Comparison of ENCODE assay signal across 8 cellular contexts in genomic region chr22:39309881-39310714, GRCh38. TPM values are rescaled to one million over a fixed set of nuclear protein-coding genes. Genes with fewer than 3 reads are reported as not detected.
A peak's percentile ranks its signal among the peaks of the same experiment; 100 is the strongest.
DNase-seq lines count a peak whose midpoint lies in the region; ATAC-seq and TF ChIP-seq lines count a peak whose summit lies in the region.

No MANE protein-coding gene starts in this region.

- intact Hi-C loops in naive thymus-derived CD4-positive, alpha-beta T cell (cut with micrococcal nuclease), result loop anchor here (2.0 to 10.0 kb wide), 3 partner anchors 68 to 555 kb away; partner anchors contain the start of genes PDGFB (in 1 of the 2) and SUN2 (in 1 of the 2)

- peaks cover 32% of the 10 kb centered on the region for H3K4me1 ChIP-seq in fibroblast of lung (ENCODE audit: control insufficient read depth, extremely low read depth, insufficient read depth, low read length)
- peaks cover 35% of the 10 kb centered on the region for H3K4me1 ChIP-seq in suprapubic skin
- peaks cover under 1 to 13% of the 10 kb centered on the region in 2 donors for H3K4me1 ChIP-seq in naive thymus-derived CD4-positive, alpha-beta T cell (ENCODE audit: control insufficient read depth in 2 of 2, insufficient read depth in 2 of 2, low read length in 2 of 2)

- H3K9ac ChIP-seq in fibroblast of lung (ENCODE audit: insufficient read depth, low read length), result no peak overlapping the region

- H3K4me1 Mint-ChIP-seq in activated naive CD4-positive, alpha-beta T cell treated with anti-CD3 and anti-CD28 coated beads, Interleukin-2, amount 50 U/mL, for 24 hours, result peaks cover 20% of the 10 kb centered on the region
- H3K4me1 Mint-ChIP-seq in naive thymus-derived CD4-positive, alpha-beta T cell, result peaks cover 0 to 26% (median 7%) of the 10 kb centered on the region in 7 donors

- POLR2A ChIA-PET in RWPE1 (lab: Yijun Ruan, JAX; ENCODE audit: low non-redundant PET), result interaction anchor here (1.2 kb wide), 1 partner anchor 9 kb away, joined by 3 read pairs; the partner anchor contains the start of gene RPL3
- POLR2A ChIA-PET in naive thymus-derived CD4-positive, alpha-beta T cell (lab: Charles Lee), result interaction anchor here (1.1 to 2.9 kb wide), 7 partner anchors 9 to 219 kb away, joined by 4 to 29 read pairs (median 7); partner anchors contain the start of gene RPL3

- peak overlapping the region; percentile 100 for H3K27ac ChIP-seq in RWPE1
- H3K27ac ChIP-seq in fibroblast of lung (ENCODE audit: insufficient read depth, low read length), result peak overlapping the region; percentile 81
- peak overlapping the region; percentile 81 for H3K27ac ChIP-seq in suprapubic skin
- no peak overlapping the region for H3K27ac ChIP-seq in naive thymus-derived CD4-positive, alpha-beta T cell (ENCODE audit: low read depth, low read length)

- H3K36me3 ChIP-seq in fibroblast of lung (ENCODE audit: control insufficient read depth, insufficient read depth, low read length) (peaks cover 54% of the 10 kb centered on the region), suprapubic skin (peaks cover 37% of the 10 kb centered on the region)
- peaks cover 17 to 39% (median 19%) of the 10 kb centered on the region in 3 experiments for H3K36me3 ChIP-seq in naive thymus-derived CD4-positive, alpha-beta T cell (ENCODE audit: control insufficient read depth in 2 of 3, insufficient read depth in 3 of 3, low read length in 3 of 3)

- no peak overlapping the region for H3K4me3 Mint-ChIP-seq in activated naive CD4-positive, alpha-beta T cell treated with anti-CD3 and anti-CD28 coated beads, Interleukin-2, amount 50 U/mL, for 24 hours
- peak overlapping the region in 1 of 10 donors; percentile 23 for H3K4me3 Mint-ChIP-seq in naive thymus-derived CD4-positive, alpha-beta T cell

- H2AFZ ChIP-seq in fibroblast of lung (ENCODE audit: low read length), result no peak overlapping the region

- peaks cover 8% of the 10 kb centered on the region for H3K36me3 Mint-ChIP-seq in activated naive CD4-positive, alpha-beta T cell treated with anti-CD3 and anti-CD28 coated beads, Interleukin-2, amount 50 U/mL, for 24 hours
- H3K36me3 Mint-ChIP-seq in naive thymus-derived CD4-positive, alpha-beta T cell, result peaks cover under 1 to 23% (median 11%) of the 10 kb centered on the region in 5 donors

- TF ChIP-seq POLR2A in suprapubic skin (IDR thresholded peaks at IDR 0.05), result no peak

- H3K27me3 Mint-ChIP-seq in activated naive CD4-positive, alpha-beta T cell treated with anti-CD3 and anti-CD28 coated beads, Interleukin-2, amount 50 U/mL, for 24 hours, result no peaks in the 10 kb centered on the region
- no peaks in the 10 kb centered on the region for H3K27me3 Mint-ChIP-seq in naive thymus-derived CD4-positive, alpha-beta T cell

- 78% methylated on average over 13 of the region's 16 CpGs for whole genome bisulfite sequencing in suprapubic skin

- no peak overlapping the region for H3K4me2 ChIP-seq in fibroblast of lung (ENCODE audit: extremely low read depth, insufficient read depth, low read length)

- no peak for DNase-seq in activated naive CD4-positive, alpha-beta T cell treated with anti-CD3 and anti-CD28 coated beads, Interleukin-2, amount 50 U/mL, for 16 hours
- DNase-seq in RWPE1 (ENCODE audit: low spot score) (peak; percentile 59), fibroblast of lung (ENCODE audit: low read depth in 2 of 2) (peak in 1 of 2 donors; percentile 69), suprapubic skin (ENCODE audit: low spot score in 2 of 2) (no peak), germinal center (ENCODE audit: low spot score) (no peak)
- no peak for DNase-seq in naive thymus-derived CD4-positive, alpha-beta T cell

- ATAC-seq in GM19328 (IDR thresholded peaks at IDR 0.05; ENCODE audit: unreplicated experiment), result no peak
- ATAC-seq in naive thymus-derived CD4-positive, alpha-beta T cell, result no peak

- no peak for TF ChIP-seq CTCF in RWPE1 (conservative IDR thresholded peaks at IDR 0.05; ENCODE audit: low read depth)
- no peak for TF ChIP-seq CTCF in fibroblast of lung (conservative IDR thresholded peaks at IDR 0.05 in 1 of 2, IDR thresholded peaks at IDR 0.05 in 1 of 2; ENCODE audit: low read depth in 1 of 2, low read length in 2 of 2)
- TF ChIP-seq CTCF in suprapubic skin (IDR thresholded peaks at IDR 0.05), result no peak

- TF ChIP-seq EP300 in suprapubic skin (IDR thresholded peaks at IDR 0.05), result no peak

- H4K20me1 ChIP-seq in fibroblast of lung (ENCODE audit: control insufficient read depth, extremely low read depth, insufficient read depth, low read length), result no peaks in the 10 kb centered on the region

- no peaks in the 10 kb centered on the region for H3K9me3 ChIP-seq in fibroblast of lung (ENCODE audit: control insufficient read depth, insufficient read depth, low read depth, low read length)
- no peaks in the 10 kb centered on the region for H3K9me3 ChIP-seq in suprapubic skin
- no peaks in the 10 kb centered on the region for H3K9me3 ChIP-seq in naive thymus-derived CD4-positive, alpha-beta T cell (ENCODE audit: control insufficient read depth in 2 of 3, low read length in 3 of 3)

- CTCF ChIA-PET in RWPE1 (lab: Yijun Ruan, JAX), result interaction anchor here (1.1 kb wide), 1 partner anchor 27 kb away, joined by 3 read pairs; no protein-coding TSS in a partner anchor
- CTCF ChIA-PET in naive thymus-derived CD4-positive, alpha-beta T cell (lab: Charles Lee), result interaction anchor here (0.6 to 11.7 kb wide), 8 partner anchors 95 to 529 kb away, joined by 3 to 262 read pairs (median 4); no protein-coding TSS in a partner anchor

- H3K4me3 ChIP-seq in fibroblast of lung (replicated peaks in 1 of 4; ENCODE audit: control extremely low read depth in 1 of 4, insufficient read depth in 1 of 4, low read depth in 3 of 4, low read length in 4 of 4) (no peak overlapping the region), suprapubic skin (no peak overlapping the region)
- no peak overlapping the region for H3K4me3 ChIP-seq in naive thymus-derived CD4-positive, alpha-beta T cell (ENCODE audit: low read length)

- H3K79me2 ChIP-seq in fibroblast of lung (ENCODE audit: control insufficient read depth, insufficient read depth, low read length), result peaks cover 26% of the 10 kb centered on the region

- peak overlapping the region; percentile 77 for H3K27ac Mint-ChIP-seq in activated naive CD4-positive, alpha-beta T cell treated with anti-CD3 and anti-CD28 coated beads, Interleukin-2, amount 50 U/mL, for 24 hours
- H3K27ac Mint-ChIP-seq in naive thymus-derived CD4-positive, alpha-beta T cell, result peak overlapping the region in 3 of 9 donors; percentile 20 to 85 (median 78)

- no peaks in the 10 kb centered on the region for H3K9me3 Mint-ChIP-seq in activated naive CD4-positive, alpha-beta T cell treated with anti-CD3 and anti-CD28 coated beads, Interleukin-2, amount 50 U/mL, for 24 hours
- H3K9me3 Mint-ChIP-seq in naive thymus-derived CD4-positive, alpha-beta T cell, result peaks cover 0 to 2% (median 0%) of the 10 kb centered on the region in 11 donors

- H3K27me3 ChIP-seq in fibroblast of lung (ENCODE audit: control insufficient read depth, insufficient read depth, low read length), result no peaks in the 10 kb centered on the region
- no peaks in the 10 kb centered on the region for H3K27me3 ChIP-seq in suprapubic skin
- H3K27me3 ChIP-seq in naive thymus-derived CD4-positive, alpha-beta T cell (ENCODE audit: control insufficient read depth in 2 of 2, insufficient read depth in 2 of 2, low read length in 2 of 2), result no peaks in the 10 kb centered on the region

RNA-seq across cellular contexts. Expression of gene RPL3, which starts 9.3 kb away (rescaled TPM):
- total RNA-seq in fibroblast of lung (2,627 and 3,935 TPM in 2 replicates), suprapubic skin (1,000 to 10,000 TPM; 2,537 to 3,396 (median 3,080) TPM)
- 2,773 and 2,862 TPM in 2 replicates for polyA plus RNA-seq in fibroblast of lung
- polyA plus RNA-seq in fibroblast of lung (2012), result 2,320 and 2,565 TPM in 2 replicates
- 1,108 and 1,634 TPM in 2 replicates for polyA minus RNA-seq in fibroblast of lung (ENCODE audit: low replicate concordance)
- total RNA-seq in naive thymus-derived CD4-positive, alpha-beta T cell, result 1,000 to 10,000 TPM; 1,611 to 3,932 (median 3,789) TPM
- 1,000 to 10,000 TPM; 4,573 to 5,509 TPM for polyA plus RNA-seq in naive thymus-derived CD4-positive, alpha-beta T cell

RNA-seq across cellular contexts. Expression of gene SYNGR1, which starts 39.7 kb away (rescaled TPM):
- total RNA-seq in fibroblast of lung (7.7 and 13.0 TPM in 2 replicates), suprapubic skin (10 to 100 TPM; 34.6 to 52.5 (median 44.3) TPM)
- polyA plus RNA-seq in fibroblast of lung, result 12.9 and 13.5 TPM in 2 replicates
- polyA plus RNA-seq in fibroblast of lung (2012), result 29.4 and 32.7 TPM in 2 replicates
- 9.2 and 21.0 TPM in 2 replicates for polyA minus RNA-seq in fibroblast of lung (ENCODE audit: low replicate concordance)
- total RNA-seq in naive thymus-derived CD4-positive, alpha-beta T cell, result 1 to 10 TPM in 2 of 5 experiments, under 1 TPM in 3; 0.12 to 7.0 (median 0.92) TPM
- 1 to 10 TPM; 1.9 to 2.5 TPM for polyA plus RNA-seq in naive thymus-derived CD4-positive, alpha-beta T cell
